23 cellular contexts compared by ENCODE assay signal in the genomic region with DNA sequence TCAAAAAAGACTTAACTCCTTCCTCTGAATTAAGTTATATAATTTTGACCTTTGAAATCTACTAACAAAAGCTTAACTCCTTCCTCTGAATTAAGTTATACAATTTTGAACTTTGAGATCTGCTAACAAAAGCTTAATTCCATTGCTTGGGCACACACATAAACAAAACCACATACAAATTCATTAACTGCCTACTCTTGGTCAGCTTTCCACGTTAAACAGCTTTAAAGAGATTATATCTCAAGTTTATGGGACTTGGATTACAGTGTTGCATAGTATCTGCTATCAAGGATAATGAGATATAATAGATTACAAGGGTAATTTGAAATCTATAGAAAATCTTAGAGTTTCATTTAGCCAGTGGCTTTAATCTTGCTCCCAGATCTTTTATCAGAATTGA. TPM values are rescaled to one million over a fixed set of nuclear protein-coding genes. Genes with fewer than 3 reads are reported as not detected.
DNase-seq lines count a peak whose midpoint lies in the region; ATAC-seq and TF ChIP-seq lines count a peak whose summit lies in the region.
"Had no signal": no experiment of that assay in that cellular context is flagged by ENCODE, and none has a peak within 500 bp of the region (broad histone marks: within the 10 kb centered on the region; RNA-seq: fewer than 3 reads in every experiment).

No MANE protein-coding gene starts in this region.

- DNase-seq in T-helper 2 cell treated with Interferon-gamma antibody and Interleukin-4, amounts not matched to agents 5 μg/mL and 100 μg/mL, for 36 hours (ENCODE audit: low spot score), result no peak
- no peak for DNase-seq in T-helper 2 cell
- DNase-seq in LNCaP clone FGC (ENCODE audit: low read depth), result peak; percentile 45
- DNase-seq in fibroblast of villous mesenchyme (ENCODE audit: low read depth), result peak; percentile 30
- DNase-seq in thyroid gland, result no peak
- no peak for DNase-seq in foreskin keratinocyte
- no peak for DNase-seq in dedifferentiated amniotic fluid mesenchymal stem cell (ENCODE audit: extremely low spot score)
- DNase-seq in GM10248 (ENCODE audit: extremely low spot score), result no peak
- DNase-seq: 8988T, Caco-2, DMS153, IMR-90, MM.1S, NCI-H1092, NCI-H146, NCI-H2029 treated with DMSO at 0.1 percent for 48 hours, NCI-H2171, NCI-H446 treated with DMSO at 0.1 percent for 48 hours, NCI-H69, OCI-M1, RPMI8226, SHP77 treated with DMSO at 0.1 percent for 48 hours had no signal

- peaks cover 55% of the 10 kb centered on the region for H3K4me1 Mint-ChIP-seq in T-helper 2 cell treated with Interferon-gamma antibody and Interleukin-4, amounts not matched to agents 5 μg/mL and 100 μg/mL, for 36 hours (ENCODE audit: low read depth)

- H3K36me3 Mint-ChIP-seq in T-helper 2 cell treated with Interferon-gamma antibody and Interleukin-4, amounts not matched to agents 5 μg/mL and 100 μg/mL, for 36 hours (ENCODE audit: low read depth), result peaks cover 28% of the 10 kb centered on the region

- H3K4me3 ChIP-seq in LNCaP clone FGC (ENCODE audit: low read depth, low read length) (no peak overlapping the region), fibroblast of villous mesenchyme (ENCODE audit: low read depth, low read length) (no peak overlapping the region), thyroid gland (replicated peaks in 1 of 3) (no peak overlapping the region)

- POLR2A ChIA-PET in GM10248 (lab: Yijun Ruan, JAX), result no interaction called here

- no peaks in the 10 kb centered on the region for H3K9me3 Mint-ChIP-seq in T-helper 2 cell treated with Interferon-gamma antibody and Interleukin-4, amounts not matched to agents 5 μg/mL and 100 μg/mL, for 36 hours

- no peak overlapping the region for H3K27ac ChIP-seq in thyroid gland
- no peak overlapping the region for H3K27ac ChIP-seq in foreskin keratinocyte

- H3K4me1 ChIP-seq in thyroid gland (peaks cover 38 to 42% of the 10 kb centered on the region in 2 donors), foreskin keratinocyte (no peaks in the 10 kb centered on the region)

- 60 to 62% methylated on average over 1 of the region's 1 CpG for WGBS in thyroid gland, 2 donors

- CTCF ChIA-PET in GM10248 (lab: Yijun Ruan, JAX), result interaction anchor here (1.1 to 2.0 kb wide), 3 partner anchors 9 to 23 kb away, joined by 4 read pairs; no protein-coding TSS in a partner anchor

- ATAC-seq in foreskin keratinocyte, result no peak

- H3K4me3 Mint-ChIP-seq in T-helper 2 cell treated with Interferon-gamma antibody and Interleukin-4, amounts not matched to agents 5 μg/mL and 100 μg/mL, for 36 hours, result peak overlapping the region; percentile 23
- H3K4me3 Mint-ChIP-seq: B cell had no signal

- no peaks in the 10 kb centered on the region for H3K36me3 ChIP-seq in thyroid gland

- H3K27ac Mint-ChIP-seq in T-helper 2 cell treated with Interferon-gamma antibody and Interleukin-4, amounts not matched to agents 5 μg/mL and 100 μg/mL, for 36 hours, result no peak overlapping the region
- H3K27ac Mint-ChIP-seq: B cell had no signal

- intact Hi-C loops in thyroid gland (cut with DNase I), result no loop called here

- H3K9me3 ChIP-seq in thyroid gland, result no peaks in the 10 kb centered on the region
- H3K9me3 ChIP-seq: Caco-2 had no signal

- H3K27me3 ChIP-seq in thyroid gland, result no peaks in the 10 kb centered on the region
- H3K27me3 ChIP-seq in foreskin keratinocyte, result no peaks in the 10 kb centered on the region

- no peak for TF ChIP-seq CTCF in LNCaP clone FGC (IDR thresholded peaks at IDR 0.05; ENCODE audit: control insufficient read depth, extremely low read depth, insufficient read depth)
- no peak for TF ChIP-seq CTCF in fibroblast of villous mesenchyme (IDR thresholded peaks at IDR 0.05; ENCODE audit: insufficient read depth, low read depth, low read length)
- no peak for TF ChIP-seq CTCF in thyroid gland (IDR thresholded peaks at IDR 0.05)
- TF ChIP-seq CTCF in foreskin keratinocyte (conservative IDR thresholded peaks at IDR 0.05), result no peak
- TF ChIP-seq CTCF in GM10248 (IDR thresholded peaks at IDR 0.05; ENCODE audit: control extremely low read depth, extremely low read depth, low read depth, missing control alignments), result no peak

- TF ChIP-seq POLR2A in thyroid gland (IDR thresholded peaks at IDR 0.05), result no peak

- H3K27me3 Mint-ChIP-seq in T-helper 2 cell treated with Interferon-gamma antibody and Interleukin-4, amounts not matched to agents 5 μg/mL and 100 μg/mL, for 36 hours (ENCODE audit: low read depth), result no peaks in the 10 kb centered on the region
- H3K27me3 Mint-ChIP-seq: B cell had no signal

RNA-seq across cellular contexts. Expression of gene COX10, which starts 23.5 kb away (rescaled TPM):
- 13.5 and 15.5 TPM in 2 replicates for total RNA-seq in fibroblast of villous mesenchyme
- total RNA-seq in thyroid gland, result 10 to 100 TPM; 33.1 to 43.5 (median 34.5) TPM
- total RNA-seq in foreskin keratinocyte, result 15.2 and 16.0 TPM in 2 replicates
- polyA plus RNA-seq in foreskin keratinocyte, result 8.4 and 9.6 TPM in 2 replicates

Comparison
In these comparisons a context has a peak if more than half of its experiments do, and no peak if none do; other contexts are left out.
1. DNase-seq: peak in LNCaP clone FGC (single experiment) and fibroblast of villous mesenchyme (single experiment); none in T-helper 2 cell treated with Interferon-gamma antibody and Interleukin-4, amounts not matched to agents 5 μg/mL and 100 μg/mL, for 36 hours (single experiment), T-helper 2 cell (0 of 5), thyroid gland (0 of 2), foreskin keratinocyte (0 of 2), dedifferentiated amniotic fluid mesenchymal stem cell (single experiment) and GM10248 (single experiment).